ENCODE assay signal across 23 cellular contexts in the genomic region with DNA sequence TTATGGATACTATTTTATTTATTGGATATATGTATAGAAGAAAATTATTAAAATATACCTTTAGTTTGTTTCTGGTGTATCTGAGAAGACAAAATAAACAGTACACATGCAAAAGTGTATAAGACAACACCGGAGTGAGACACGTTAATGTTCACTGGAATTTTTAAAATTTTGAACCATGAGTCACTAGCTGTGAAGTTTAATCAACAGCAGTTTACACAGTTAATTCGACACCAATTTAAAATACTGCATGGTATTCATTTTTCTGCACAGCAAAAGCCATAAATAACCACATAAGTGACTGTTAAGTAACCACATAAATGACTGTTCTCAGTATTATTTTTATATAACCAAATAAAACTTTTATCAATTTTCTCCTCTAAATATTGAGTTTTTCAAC.
"Had no signal": no experiment of that assay in that cellular context is flagged by ENCODE, and none has a peak within 500 bp of the region (broad histone marks: within the 10 kb centered on the region; RNA-seq: fewer than 3 reads in every experiment).

No MANE protein-coding gene starts in this region.

- FAIRE-seq: kidney had no signal

- H3K27me3 Mint-ChIP-seq: activated B cell treated with CpG ODN at 0.5 μM for 24 hours; activated naive CD8-positive, alpha-beta T cell treated with anti-CD3 and anti-CD28 coated beads, Interleukin-2, amount 10 ng/mL, durations not matched to agents 7 days and 5 days; dendritic cell treated with granulocyte-macrophage colony-stimulating factor and Interleukin-4, amounts not matched to agents 40 ng/mL and 50 ng/mL, for 4 days; T-helper 17 cell had no signal

- H3K9me3 Mint-ChIP-seq: activated naive CD4-positive, alpha-beta T cell treated with anti-CD3 and anti-CD28 coated beads for 36 hours; activated naive CD8-positive, alpha-beta T cell treated with anti-CD3 and anti-CD28 coated beads, Interleukin-2, amount 10 ng/mL, durations not matched to agents 7 days and 5 days had no signal

- H3K4me1 ChIP-seq: upper lobe of left lung had no signal

- H3K27ac ChIP-seq: upper lobe of left lung had no signal

- DNase-seq: activated B cell treated with CpG ODN at 0.5 μM for 24 hours; activated CD4-positive, alpha-beta T cell treated with anti-CD3 and anti-CD28 coated beads for 4 hours; activated CD4-positive, alpha-beta T cell treated with anti-CD3 and anti-CD28 coated beads, Interleukin-2, amount 50 U/mL, for 48 hours; activated CD8-positive, alpha-beta memory T cell treated with anti-CD3 and anti-CD28 coated beads, Interleukin-2, amount 50 U/mL, for 48 hours; activated effector memory CD4-positive, alpha-beta T cell treated with Interleukin-2 at 50 U/mL for 16 hours; activated naive CD4-positive, alpha-beta T cell treated with anti-CD3 and anti-CD28 coated beads for 36 hours; activated naive CD8-positive, alpha-beta T cell treated with anti-CD3 and anti-CD28 coated beads, Interleukin-2, amount 10 ng/mL, durations not matched to agents 7 days and 5 days; activated T-cell treated with anti-CD3 and anti-CD28 coated beads, Interleukin-2, amount 50 U/mL, for 72 hours; amniotic stem cell; effector CD4-positive, alpha-beta T cell; erythroblast; foreskin melanocyte; kidney; natural killer cell; retina; stimulated activated CD4-positive, alpha-beta T cell treated with anti-CD3 and anti-CD28 coated beads, Interleukin-12 subunit alpha, Interleukin-12 subunit beta, amount 100 ng/mL, for 4 hours; stimulated activated CD4-positive, alpha-beta T cell treated with anti-CD3 and anti-CD28 coated beads, Interleukin-4, amount 100 ng/mL, for 4 hours; stimulated activated naive CD8-positive, alpha-beta T cell treated with anti-CD3 and anti-CD28 coated beads, Interleukin-15, Interleukin-2, amounts not matched to agents 100 U/mL and 50 U/mL, for 24 hours; T-helper 17 cell; upper lobe of left lung had no signal

- H3K36me3 Mint-ChIP-seq: activated naive CD8-positive, alpha-beta T cell treated with anti-CD3 and anti-CD28 coated beads, Interleukin-2, amount 10 ng/mL, durations not matched to agents 7 days and 5 days; mesothelial cell of epicardium; natural killer cell had no signal

- H3K9me3 ChIP-seq: upper lobe of left lung had no signal

- H3K4me3 Mint-ChIP-seq: activated B cell treated with CpG ODN at 0.5 μM for 24 hours; activated naive CD4-positive, alpha-beta T cell treated with anti-CD3 and anti-CD28 coated beads for 36 hours; activated naive CD8-positive, alpha-beta T cell treated with anti-CD3 and anti-CD28 coated beads, Interleukin-2, amount 10 ng/mL, durations not matched to agents 7 days and 5 days; activated T-cell treated with anti-CD3 and anti-CD28 coated beads, Interleukin-2, amount 50 U/mL, for 72 hours; dendritic cell treated with granulocyte-macrophage colony-stimulating factor and Interleukin-4, amounts not matched to agents 40 ng/mL and 50 ng/mL, for 4 days; mesothelial cell of epicardium; natural killer cell; T-helper 17 cell had no signal

- ATAC-seq: activated T-cell treated with anti-CD3 and anti-CD28 coated beads, Interleukin-2, amount 50 U/mL, for 72 hours; left lobe of liver; natural killer cell; stimulated activated naive CD8-positive, alpha-beta T cell treated with anti-CD3 and anti-CD28 coated beads, Interleukin-15, Interleukin-2, amounts not matched to agents 100 U/mL and 50 U/mL, for 24 hours; T-helper 17 cell had no signal

- H3K27me3 ChIP-seq: upper lobe of left lung had no signal

- H3K27ac Mint-ChIP-seq: activated B cell treated with CpG ODN at 0.5 μM for 24 hours; activated naive CD4-positive, alpha-beta T cell treated with anti-CD3 and anti-CD28 coated beads for 36 hours; activated naive CD8-positive, alpha-beta T cell treated with anti-CD3 and anti-CD28 coated beads, Interleukin-2, amount 10 ng/mL, durations not matched to agents 7 days and 5 days; activated T-cell treated with anti-CD3 and anti-CD28 coated beads, Interleukin-2, amount 50 U/mL, for 72 hours; dendritic cell treated with granulocyte-macrophage colony-stimulating factor and Interleukin-4, amounts not matched to agents 40 ng/mL and 50 ng/mL, for 4 days; mesothelial cell of epicardium; natural killer cell; T-helper 17 cell had no signal

- H3K4me1 Mint-ChIP-seq: activated B cell treated with CpG ODN at 0.5 μM for 24 hours; activated naive CD8-positive, alpha-beta T cell treated with anti-CD3 and anti-CD28 coated beads, Interleukin-2, amount 10 ng/mL, durations not matched to agents 7 days and 5 days; natural killer cell; T-helper 17 cell had no signal

- H3K4me3 ChIP-seq: upper lobe of left lung had no signal

- H3K36me3 ChIP-seq: upper lobe of left lung had no signal
